ENCODE assay signal across 8 cellular contexts in the genomic region with DNA sequence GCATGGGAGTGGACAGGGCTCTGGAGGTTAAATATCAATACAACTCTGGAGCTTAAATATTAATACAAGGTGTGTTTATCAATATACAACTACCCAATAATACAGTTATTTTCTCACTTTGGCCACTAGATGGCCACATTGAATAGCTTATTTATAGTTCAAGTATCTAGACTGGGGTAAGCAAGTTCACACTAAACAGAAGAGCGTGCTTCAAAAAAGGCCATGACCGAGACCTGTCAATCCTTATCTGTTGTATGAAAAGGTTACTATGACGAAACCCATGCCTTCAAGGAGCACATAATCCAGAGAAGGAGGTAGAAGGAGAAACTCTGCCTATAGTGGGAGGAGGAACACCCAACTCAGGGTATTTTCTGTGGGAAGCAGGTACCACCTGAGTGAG. TPM values are rescaled to one million over a fixed set of nuclear protein-coding genes. Genes with fewer than 3 reads are reported as not detected.
A peak's percentile ranks its signal among the peaks of the same experiment; 100 is the strongest.
DNase-seq lines count a peak whose midpoint lies in the region; ATAC-seq and TF ChIP-seq lines count a peak whose summit lies in the region.

No MANE protein-coding gene starts in this region.

- no peaks in the 10 kb centered on the region for H3K9me3 Mint-ChIP-seq in neural progenitor cell

- H3K27ac ChIP-seq in neural progenitor cell = no peak overlapping the region

- H3K27ac Mint-ChIP-seq in neural progenitor cell = no peak overlapping the region

- H3F3A ChIP-seq in neural progenitor cell (ENCODE audit: low read depth) = no peaks in the 10 kb centered on the region

- H3K4me2 ChIP-seq in neural progenitor cell = no peak overlapping the region

- H3K36me3 ChIP-seq in neural progenitor cell = no peaks in the 10 kb centered on the region

- no peaks in the 10 kb centered on the region for H3K79me2 ChIP-seq in neural progenitor cell (ENCODE audit: low read depth)

- in situ Hi-C loops in GM13977 (cut with MboI; ENCODE audit: low pct_unique_long_range_greater_than_20kb, low sequenced_read_pairs, unreplicated experiment) = loop anchor here (25.0 kb wide), 1 partner anchor 401 kb away; no protein-coding TSS in a partner anchor

- H3K36me3 Mint-ChIP-seq in neural progenitor cell = peaks cover 3% of the 10 kb centered on the region

- H3K4me3 ChIP-seq in fibroblast of mammary gland (ENCODE audit: control insufficient read depth, low read depth, low read length) (no peak overlapping the region), neural progenitor cell (no peak overlapping the region)

- H3K9me3 ChIP-seq in neural progenitor cell (ENCODE audit: low read depth) = no peaks in the 10 kb centered on the region

- H3K27me3 Mint-ChIP-seq in neural progenitor cell (ENCODE audit: insufficient read depth, low read depth) = no peaks in the 10 kb centered on the region

- no peak overlapping the region for H2AFZ ChIP-seq in neural progenitor cell (replicated peaks)

- H3K27me3 ChIP-seq in neural progenitor cell = no peaks in the 10 kb centered on the region

- no peak overlapping the region for H3K9ac ChIP-seq in neural progenitor cell

- ATAC-seq in HG02678 (IDR thresholded peaks at IDR 0.05; ENCODE audit: unreplicated experiment) = peak; percentile 96

- DNase-seq in AML-193 (lab: John Stamatoyannopoulos, UW) (peak; percentile 54 to 62), GM13977 (ENCODE audit: low spot score) (peak; percentile 38), NCI-H128 (lab: John Stamatoyannopoulos, UW; ENCODE audit: unreplicated experiment) (peak; percentile 65), SKM-1 (lab: John Stamatoyannopoulos, UW; ENCODE audit: unreplicated experiment) (peak; percentile 53), fibroblast of mammary gland (ENCODE audit: low read depth) (peak; percentile 79), neural progenitor cell (ENCODE audit: low spot score) (peak; percentile 44)
- DNase-seq in activated CD8-positive, alpha-beta memory T cell treated with anti-CD3 and anti-CD28 coated beads for 24 hours = no peak

- no peak overlapping the region for H3K4me3 Mint-ChIP-seq in neural progenitor cell

- H4K20me1 ChIP-seq in neural progenitor cell (ENCODE audit: low read depth) = peaks cover 12% of the 10 kb centered on the region

- TF ChIP-seq CTCF in GM13977 (IDR thresholded peaks at IDR 0.05; ENCODE audit: extremely low read depth, insufficient read depth, missing control alignments) (peak; percentile 59), fibroblast of mammary gland (conservative IDR thresholded peaks at IDR 0.05; ENCODE audit: control insufficient read depth, insufficient read depth, low read depth, low read length) (peak; percentile 53), neural progenitor cell (IDR thresholded peaks at IDR 0.05) (peak; percentile 76)

- H3K4me1 Mint-ChIP-seq in neural progenitor cell = peaks cover 13% of the 10 kb centered on the region

- no peaks in the 10 kb centered on the region for H3K4me1 ChIP-seq in neural progenitor cell

RNA-seq across cellular contexts. Expression of a gene that starts 29.1 kb away (rescaled TPM):
- 31.4 and 43.6 TPM in 2 replicates for total RNA-seq in neural progenitor cell (ENCODE audit: low replicate concordance)

RNA-seq across cellular contexts. Expression of a gene that starts 29.1 kb away (rescaled TPM):
- 37.8 and 53.5 TPM in 2 replicates for total RNA-seq in neural progenitor cell (ENCODE audit: low replicate concordance)

RNA-seq across cellular contexts. Expression of a gene that starts 41.0 kb away (rescaled TPM):
- not detected in 2 replicates for total RNA-seq in neural progenitor cell (ENCODE audit: low replicate concordance)
